8 cellular contexts compared by ENCODE assay signal in genomic region chr5:96662725-96663513, GRCh38. TPM values are rescaled to one million over a fixed set of nuclear protein-coding genes. Genes with fewer than 3 reads are reported as not detected.
A peak's percentile ranks its signal among the peaks of the same experiment; 100 is the strongest.
DNase-seq lines count a peak whose midpoint lies in the region; ATAC-seq and TF ChIP-seq lines count a peak whose summit lies in the region.

No MANE protein-coding gene starts in this region.

- under 1% methylated on average over 58 of the region's 59 CpGs for WGBS in prostate gland
- WGBS in urinary bladder = under 1% methylated on average over 59 of the region's 59 CpGs

- CTCF ChIA-PET in HEK293T (lab: Yijun Ruan, JAX) = interaction anchor here (0.6 to 1.1 kb wide), 2 partner anchors 11 to 121 kb away, joined by 3 to 4 read pairs; no protein-coding TSS in a partner anchor

- TF ChIP-seq POLR2A in GM10847 (IDR thresholded peaks at IDR 0.05; ENCODE audit: extremely low read depth, insufficient read length) = peak; percentile 43
- TF ChIP-seq POLR2A in prostate gland (IDR thresholded peaks at IDR 0.05) = peak; percentile 87

- H3K36me3 ChIP-seq in prostate gland = no peaks in the 10 kb centered on the region
- peaks cover 2% of the 10 kb centered on the region for H3K36me3 ChIP-seq in urinary bladder (ENCODE audit: insufficient read depth)

- intact Hi-C loops in left cardiac atrium (cut with DNase I) = loop anchor here in 1 of 2 donors (10.0 kb wide), 1 partner anchor 82 kb away; no protein-coding TSS in a partner anchor
- intact Hi-C loops in prostate gland (cut with DNase I) = loop anchor here (1.0 kb wide), 1 partner anchor 40 kb away; no protein-coding TSS in a partner anchor

- peak; percentile 83 for DNase-seq in HEK293T (ENCODE audit: extremely low spot score)
- DNase-seq in MV-4-11 (lab: John Stamatoyannopoulos, UW) = peak; percentile 79
- peak; percentile 76 for DNase-seq in T follicular helper cell (ENCODE audit: low read depth)
- DNase-seq in amniotic epithelial cell (ENCODE audit: low read depth) = peak; percentile 87
- DNase-seq in left cardiac atrium = peak; percentile 93
- DNase-seq in prostate gland (ENCODE audit: low spot score) = peak; percentile 95

- TF ChIP-seq CTCF in prostate gland (IDR thresholded peaks at IDR 0.05) = no peak

- H3K4me1 ChIP-seq in prostate gland (replicated peaks) (no peaks in the 10 kb centered on the region), urinary bladder (ENCODE audit: insufficient read depth) (no peaks in the 10 kb centered on the region)

- POLR2A ChIA-PET in HEK293T (lab: Yijun Ruan, JAX) = interaction anchor here (0.6 to 3.4 kb wide), 6 partner anchors 19 to 213 kb away, joined by 3 to 18 read pairs (median 4); partner anchors contain the start of gene ERAP2

- H3K27ac ChIP-seq in prostate gland (peak overlapping the region; percentile 91 to 95), urinary bladder (ENCODE audit: low read depth) (peak overlapping the region; percentile 98)

- H3K4me3 ChIP-seq in prostate gland (peak overlapping the region; percentile 83 to 86), urinary bladder (ENCODE audit: low read depth, low read length) (peak overlapping the region; percentile 95)

- peak; percentile 94 to 95 for ATAC-seq in left cardiac atrium

- no peaks in the 10 kb centered on the region for H3K27me3 ChIP-seq in prostate gland (replicated peaks; ENCODE audit: insufficient read depth)

- no peaks in the 10 kb centered on the region for H3K9me3 ChIP-seq in prostate gland

TF ChIP-seq in HEK293T, 16 proteins besides CTCF, POLR2A, EP300 and RAD21:
- TF ChIP-seq L3MBTL2 (conservative IDR thresholded peaks at IDR 0.05) (peak; percentile 12; the same call in 1 of the 2 replicates), FOXK2 (IDR thresholded peaks at IDR 0.05) (no peak)

RNA-seq across cellular contexts. Expression of gene CAST, which starts 0.7 kb away (rescaled TPM):
- total RNA-seq in left cardiac atrium (100 to 1,000 TPM; 422 to 589 TPM), prostate gland (100 to 1,000 TPM; 251 to 256 TPM), urinary bladder (231 TPM)
- 152 TPM for polyA plus RNA-seq in urinary bladder

Comparison
In these comparisons a context has a peak if more than half of its experiments do, and no peak if none do; other contexts are left out.
1. Peak in every context shown above with its lines: DNase-seq, ATAC-seq, H3K4me3 ChIP-seq and H3K27ac ChIP-seq.